12 cellular contexts compared by ENCODE assay signal in genomic region chrX:120450163-120450562, GRCh38.
DNase-seq lines count a peak whose midpoint lies in the region; ATAC-seq and TF ChIP-seq lines count a peak whose summit lies in the region.
"Had no signal": no experiment of that assay in that cellular context is flagged by ENCODE, and none has a peak within 500 bp of the region (broad histone marks: within the 10 kb centered on the region; RNA-seq: fewer than 3 reads in every experiment).

No MANE protein-coding gene starts in this region.

- DNase-seq in COLO829 (ENCODE audit: low spot score): peak; percentile 8
- no peak for DNase-seq in RWPE2 (ENCODE audit: low spot score)
- DNase-seq in left kidney (ENCODE audit: low read depth, low spot score): peak; percentile 32
- no peak for DNase-seq in stimulated activated naive CD8-positive, alpha-beta T cell treated with anti-CD3 and anti-CD28 coated beads, Interleukin-15, Interleukin-2, amounts not matched to agents 100 U/mL and 50 U/mL, for 24 hours
- no peak for DNase-seq in NCI-H2196 (lab: John Stamatoyannopoulos, UW; ENCODE audit: unreplicated experiment)
- DNase-seq: activated naive CD4-positive, alpha-beta T cell treated with Interleukin-2 at 50 U/mL for 16 hours; NCI-H446 treated with DMSO at 0.1 percent for 48 hours; stimulated activated CD4-positive, alpha-beta T cell treated with anti-CD3 and anti-CD28 coated beads, Interleukin-12 subunit alpha, Interleukin-12 subunit beta, amount 100 ng/mL, for 4 hours; stimulated activated naive CD8-positive, alpha-beta T cell treated with anti-CD3 and anti-CD28 coated beads, Interleukin-15, amount 100 ng/mL, for 72 hours had no signal

- ATAC-seq in RWPE2 (ENCODE audit: low read depth) (no peak), GM18505 (IDR thresholded peaks at IDR 0.05; ENCODE audit: unreplicated experiment) (no peak), GM21723 (IDR thresholded peaks at IDR 0.05; ENCODE audit: unreplicated experiment) (no peak)
- no peak for ATAC-seq in stimulated activated naive CD8-positive, alpha-beta T cell treated with anti-CD3 and anti-CD28 coated beads, Interleukin-15, Interleukin-2, amounts not matched to agents 100 U/mL and 50 U/mL, for 24 hours
- ATAC-seq: stimulated activated naive CD8-positive, alpha-beta T cell treated with anti-CD3 and anti-CD28 coated beads, Interleukin-15, amount 100 ng/mL, for 72 hours had no signal

- CTCF ChIA-PET in HEK293 (lab: Yijun Ruan, JAX): interaction anchor here (0.6 to 3.7 kb wide), 18 partner anchors 8 to 309 kb away, joined by 3 to 28 read pairs (median 3); no protein-coding TSS in a partner anchor

- POLR2A ChIA-PET in HEK293 (lab: Yijun Ruan, JAX): no interaction called here

- H3K9me3 ChIP-seq in HEK293 (ENCODE audit: control insufficient read depth, insufficient read depth, low read depth, low read length) (no peaks in the 10 kb centered on the region), RWPE2 (ENCODE audit: severe bottlenecking) (no peaks in the 10 kb centered on the region)

- H3K27me3 ChIP-seq in RWPE2 (ENCODE audit: insufficient read depth, poor library complexity, severe bottlenecking): no peaks in the 10 kb centered on the region

- no peak overlapping the region for H3K4me3 ChIP-seq in HEK293 (ENCODE audit: low read depth, low read length)
- no peak overlapping the region for H3K4me3 ChIP-seq in RWPE2 (ENCODE audit: severe bottlenecking)

- H3K27ac ChIP-seq in HEK293 (ENCODE audit: extremely low read depth, low read depth, low read length) (no peak overlapping the region), RWPE2 (ENCODE audit: poor library complexity, severe bottlenecking) (no peak overlapping the region)

- H3K36me3 ChIP-seq in HEK293 (ENCODE audit: control insufficient read depth in 2 of 2, insufficient read depth in 1 of 2, low read length in 2 of 2): peaks cover 13 to 48% of the 10 kb centered on the region in 2 experiments
- H3K36me3 ChIP-seq in RWPE2 (ENCODE audit: low read depth): peaks cover 60% of the 10 kb centered on the region

- no peak for TF ChIP-seq POLR2A in GM18505 (IDR thresholded peaks at IDR 0.05; ENCODE audit: borderline replicate concordance, extremely low read depth, insufficient read depth, insufficient read length)

- 0 out of 2 replicates have a peak, but pooled peaks have one; percentile 20 for TF ChIP-seq CTCF in HEK293 (tag by site-specific recombination; IDR thresholded peaks at IDR 0.05)
- TF ChIP-seq CTCF in RWPE2 (IDR thresholded peaks at IDR 0.05; ENCODE audit: poor library complexity, severe bottlenecking): peak; percentile 35

- no peaks in the 10 kb centered on the region; the same call in 1 of the 2 replicates for H3K4me1 ChIP-seq in HEK293 (ENCODE audit: control insufficient read depth, insufficient read depth, low read length)
- H3K4me1 ChIP-seq in RWPE2 (ENCODE audit: insufficient read depth, poor library complexity, severe bottlenecking): peaks cover 3% of the 10 kb centered on the region

TF ChIP-seq in HEK293, 187 proteins besides CTCF, POLR2A, EP300 and RAD21:
- TF ChIP-seq ZNF555 (tag by site-specific recombination; conservative IDR thresholded peaks at IDR 0.05) (no peak), ZNF654 (tag by site-specific recombination; IDR thresholded peaks at IDR 0.05; ENCODE audit: low read depth) (peak; percentile 60)

Comparison
In these comparisons a context has a peak if more than half of its experiments do, and no peak if none do; other contexts are left out.
1. DNase-seq: peak in COLO829 (single experiment) and left kidney (single experiment); none in RWPE2 (single experiment), stimulated activated naive CD8-positive, alpha-beta T cell treated with anti-CD3 and anti-CD28 coated beads, Interleukin-15, Interleukin-2, amounts not matched to agents 100 U/mL and 50 U/mL, for 24 hours (single experiment) and NCI-H2196 (single experiment).